In genomic region chr20:17803765-17804164, GRCh38 we compare ENCODE assay signal across 1 cellular context.
TF ChIP-seq lines count a peak whose summit lies in the region.

No MANE protein-coding gene starts in this region.

TF ChIP-seq in HepG2, 621 proteins besides CTCF, POLR2A, EP300 and RAD21 (continued from another document and continues in another):
- no peak for TF ChIP-seq AHDC1 (CRISPR knock-in tag; IDR thresholded peaks at IDR 0.05; ENCODE audit: borderline replicate concordance)
- TF ChIP-seq, protein P1, sequence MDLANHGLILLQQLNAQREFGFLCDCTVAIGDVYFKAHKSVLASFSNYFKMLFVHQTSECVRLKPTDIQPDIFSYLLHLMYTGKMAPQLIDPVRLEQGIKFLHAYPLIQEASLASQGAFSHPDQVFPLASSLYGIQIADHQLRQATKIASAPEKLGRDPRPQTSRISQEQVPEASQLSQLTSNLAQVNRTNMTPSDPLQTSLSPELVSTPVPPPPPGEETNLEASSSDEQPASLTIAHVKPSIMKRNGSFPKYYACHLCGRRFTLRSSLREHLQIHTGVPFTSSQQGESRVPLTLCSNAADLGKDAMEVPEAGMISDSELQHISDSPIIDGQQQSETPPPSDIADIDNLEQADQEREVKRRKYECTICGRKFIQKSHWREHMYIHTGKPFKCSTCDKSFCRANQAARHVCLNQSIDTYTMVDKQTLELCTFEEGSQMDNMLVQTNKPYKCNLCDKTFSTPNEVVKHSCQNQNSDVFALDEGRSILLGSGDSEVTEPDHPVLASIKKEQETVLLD (CRISPR knock-in tag; IDR thresholded peaks at IDR 0.05; ENCODE audit: low read depth), result no peak
- TF ChIP-seq NR2F2 (IDR thresholded peaks at IDR 0.05; ENCODE audit: borderline replicate concordance, low read depth), result no peak
- TF ChIP-seq NCOA5 (CRISPR knock-in tag; IDR thresholded peaks at IDR 0.05), result no peak
- TF ChIP-seq TEAD2 (CRISPR knock-in tag; IDR thresholded peaks at IDR 0.05), result no peak
- TF ChIP-seq ZFP41 (CRISPR knock-in tag; IDR thresholded peaks at IDR 0.05; ENCODE audit: borderline replicate concordance), result no peak
- peak; percentile 12; the same call in 1 of the 2 replicates for TF ChIP-seq ELF3 (CRISPR knock-in tag; IDR thresholded peaks at IDR 0.05)
- TF ChIP-seq ZMYM2 (CRISPR knock-in tag; IDR thresholded peaks at IDR 0.05), result no peak
- no peak for TF ChIP-seq ZNF225 (CRISPR knock-in tag; IDR thresholded peaks at IDR 0.05)
- no peak for TF ChIP-seq FOXA3 (CRISPR knock-in tag; IDR thresholded peaks at IDR 0.05)
- TF ChIP-seq, protein P2, sequence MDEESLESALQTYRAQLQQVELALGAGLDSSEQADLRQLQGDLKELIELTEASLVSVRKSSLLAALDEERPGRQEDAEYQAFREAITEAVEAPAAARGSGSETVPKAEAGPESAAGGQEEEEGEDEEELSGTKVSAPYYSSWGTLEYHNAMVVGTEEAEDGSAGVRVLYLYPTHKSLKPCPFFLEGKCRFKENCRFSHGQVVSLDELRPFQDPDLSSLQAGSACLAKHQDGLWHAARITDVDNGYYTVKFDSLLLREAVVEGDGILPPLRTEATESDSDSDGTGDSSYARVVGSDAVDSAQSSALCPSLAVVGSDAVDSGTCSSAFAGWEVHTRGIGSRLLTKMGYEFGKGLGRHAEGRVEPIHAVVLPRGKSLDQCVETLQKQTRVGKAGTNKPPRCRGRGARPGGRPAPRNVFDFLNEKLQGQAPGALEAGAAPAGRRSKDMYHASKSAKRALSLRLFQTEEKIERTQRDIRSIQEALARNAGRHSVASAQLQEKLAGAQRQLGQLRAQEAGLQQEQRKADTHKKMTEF (CRISPR knock-in tag; IDR thresholded peaks at IDR 0.05), result 0 out of 2 replicates have a peak, but pooled peaks have one; percentile 21
- 0 out of 2 replicates have a peak, but pooled peaks have one; percentile 11 for TF ChIP-seq PPARG (CRISPR knock-in tag; conservative IDR thresholded peaks at IDR 0.05)
- no peak for TF ChIP-seq SOX6 (IDR thresholded peaks at IDR 0.05)
- peak; percentile 41; the same call in 1 of the 2 replicates for TF ChIP-seq SOX6 (CRISPR knock-in tag; IDR thresholded peaks at IDR 0.05)
- peak; percentile 33 for TF ChIP-seq SKI (IDR thresholded peaks at IDR 0.05; ENCODE audit: partially characterized antibody)
- no peak for TF ChIP-seq ZNF740 (CRISPR knock-in tag; IDR thresholded peaks at IDR 0.05)
- no peak for TF ChIP-seq GATAD1 (CRISPR knock-in tag; IDR thresholded peaks at IDR 0.05)
- 0 out of 4 replicates have a peak, but pooled peaks of 1 of the 2 experiments have one; percentile 49 for TF ChIP-seq ATF4 (CRISPR knock-in tag; IDR thresholded peaks at IDR 0.05)
- TF ChIP-seq TRAFD1 (CRISPR knock-in tag; IDR thresholded peaks at IDR 0.05; ENCODE audit: borderline replicate concordance), result no peak
- no peak for TF ChIP-seq ZNF260 (CRISPR knock-in tag; IDR thresholded peaks at IDR 0.05; ENCODE audit: borderline replicate concordance, low read depth)
- no peak for TF ChIP-seq POLR2AphosphoS2 (IDR thresholded peaks at IDR 0.05; ENCODE audit: low read depth, low read length)
- TF ChIP-seq NR2F6 (IDR thresholded peaks at IDR 0.05), result no peak
- TF ChIP-seq NR2F6 (CRISPR knock-in tag; IDR thresholded peaks at IDR 0.05), result 0 out of 2 replicates have a peak, but pooled peaks have one; percentile 20
- no peak for TF ChIP-seq NFAT5 (CRISPR knock-in tag; IDR thresholded peaks at IDR 0.05)
- no peak for TF ChIP-seq GABPA (IDR thresholded peaks at IDR 0.05; ENCODE audit: low read depth, low read length)
- no peak for TF ChIP-seq GABPA (CRISPR knock-in tag; IDR thresholded peaks at IDR 0.05; ENCODE audit: low read depth)
- no peak for TF ChIP-seq ZNF329 (CRISPR knock-in tag; IDR thresholded peaks at IDR 0.05; ENCODE audit: low read depth)
- no peak for TF ChIP-seq FOXM1 (CRISPR knock-in tag; IDR thresholded peaks at IDR 0.05)
- no peak for TF ChIP-seq REPIN1 (CRISPR knock-in tag; IDR thresholded peaks at IDR 0.05; ENCODE audit: borderline replicate concordance, low read depth)
- TF ChIP-seq ARHGAP35 (CRISPR knock-in tag; IDR thresholded peaks at IDR 0.05; ENCODE audit: borderline replicate concordance), result no peak
- TF ChIP-seq, protein P3, sequence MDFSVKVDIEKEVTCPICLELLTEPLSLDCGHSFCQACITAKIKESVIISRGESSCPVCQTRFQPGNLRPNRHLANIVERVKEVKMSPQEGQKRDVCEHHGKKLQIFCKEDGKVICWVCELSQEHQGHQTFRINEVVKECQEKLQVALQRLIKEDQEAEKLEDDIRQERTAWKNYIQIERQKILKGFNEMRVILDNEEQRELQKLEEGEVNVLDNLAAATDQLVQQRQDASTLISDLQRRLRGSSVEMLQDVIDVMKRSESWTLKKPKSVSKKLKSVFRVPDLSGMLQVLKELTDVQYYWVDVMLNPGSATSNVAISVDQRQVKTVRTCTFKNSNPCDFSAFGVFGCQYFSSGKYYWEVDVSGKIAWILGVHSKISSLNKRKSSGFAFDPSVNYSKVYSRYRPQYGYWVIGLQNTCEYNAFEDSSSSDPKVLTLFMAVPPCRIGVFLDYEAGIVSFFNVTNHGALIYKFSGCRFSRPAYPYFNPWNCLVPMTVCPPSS (IDR thresholded peaks at IDR 0.05), result no peak
- TF ChIP-seq YEATS4 (CRISPR knock-in tag; IDR thresholded peaks at IDR 0.05; ENCODE audit: borderline replicate concordance), result no peak
- peak; percentile 42; the same call in 1 of the 2 replicates for TF ChIP-seq CEBPB (IDR thresholded peaks at IDR 0.05; ENCODE audit: borderline replicate concordance, low read depth, low read length)
- TF ChIP-seq DMTF1 (CRISPR knock-in tag; IDR thresholded peaks at IDR 0.05), result no peak
- no peak for TF ChIP-seq ZNF710 (CRISPR knock-in tag; IDR thresholded peaks at IDR 0.05; ENCODE audit: borderline replicate concordance)
